2 cellular contexts compared by ENCODE assay signal in the genomic region with DNA sequence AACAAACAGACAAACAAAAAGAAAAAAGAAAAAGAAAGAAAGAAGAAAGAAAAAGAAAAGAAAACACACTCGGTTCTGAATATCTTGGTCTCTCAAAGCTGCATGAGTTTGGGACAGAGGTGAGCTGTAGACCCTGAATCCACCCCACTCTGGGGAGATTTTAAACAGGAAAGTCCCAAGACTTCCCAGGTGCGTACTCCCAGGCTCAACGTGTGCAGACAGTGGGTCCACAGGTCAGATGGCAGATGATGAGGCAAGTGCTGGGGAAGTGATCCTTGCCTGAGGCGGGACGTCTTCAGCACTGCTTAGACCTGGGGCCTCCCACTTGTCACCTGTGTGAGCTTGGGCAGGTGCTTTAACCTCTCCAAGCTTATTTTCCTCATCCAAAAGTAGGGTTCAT.
TF ChIP-seq lines count a peak whose summit lies in the region.

No MANE protein-coding gene starts in this region.

TF ChIP-seq in IMR-90, 13 proteins besides CTCF, POLR2A, EP300 and RAD21:
- TF ChIP-seq CEBPB (IDR thresholded peaks at IDR 0.05; ENCODE audit: low read depth, low read length), result no peak
- TF ChIP-seq, protein P1, sequence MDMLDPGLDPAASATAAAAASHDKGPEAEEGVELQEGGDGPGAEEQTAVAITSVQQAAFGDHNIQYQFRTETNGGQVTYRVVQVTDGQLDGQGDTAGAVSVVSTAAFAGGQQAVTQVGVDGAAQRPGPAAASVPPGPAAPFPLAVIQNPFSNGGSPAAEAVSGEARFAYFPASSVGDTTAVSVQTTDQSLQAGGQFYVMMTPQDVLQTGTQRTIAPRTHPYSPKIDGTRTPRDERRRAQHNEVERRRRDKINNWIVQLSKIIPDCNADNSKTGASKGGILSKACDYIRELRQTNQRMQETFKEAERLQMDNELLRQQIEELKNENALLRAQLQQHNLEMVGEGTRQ (IDR thresholded peaks at IDR 0.05; ENCODE audit: low read depth, low read length), result no peak
- TF ChIP-seq CHD1 (IDR thresholded peaks at IDR 0.05; ENCODE audit: low read depth, low read length), result no peak
- no peak for TF ChIP-seq BHLHE40 (IDR thresholded peaks at IDR 0.05; ENCODE audit: low read depth, low read length)
- TF ChIP-seq MXI1 (IDR thresholded peaks at IDR 0.05; ENCODE audit: borderline replicate concordance, low read depth, low read length), result no peak
- no peak for TF ChIP-seq MAZ (IDR thresholded peaks at IDR 0.05; ENCODE audit: borderline replicate concordance, low read depth, low read length)
- TF ChIP-seq RFX5 (IDR thresholded peaks at IDR 0.05; ENCODE audit: low read depth, low read length), result no peak
- no peak for TF ChIP-seq FOS (IDR thresholded peaks at IDR 0.05; ENCODE audit: low read depth, low read length)
- no peak for TF ChIP-seq NFE2L2 (IDR thresholded peaks at IDR 0.05; ENCODE audit: low read depth, low read length)
- no peak for TF ChIP-seq MAFK (IDR thresholded peaks at IDR 0.05; ENCODE audit: low read depth, low read length)
- no peak for TF ChIP-seq SMC3 (IDR thresholded peaks at IDR 0.05; ENCODE audit: low read depth, low read length)
- TF ChIP-seq RCOR1 (IDR thresholded peaks at IDR 0.05; ENCODE audit: insufficient replicate concordance, low read length), result no peak
- TF ChIP-seq, protein P2, sequence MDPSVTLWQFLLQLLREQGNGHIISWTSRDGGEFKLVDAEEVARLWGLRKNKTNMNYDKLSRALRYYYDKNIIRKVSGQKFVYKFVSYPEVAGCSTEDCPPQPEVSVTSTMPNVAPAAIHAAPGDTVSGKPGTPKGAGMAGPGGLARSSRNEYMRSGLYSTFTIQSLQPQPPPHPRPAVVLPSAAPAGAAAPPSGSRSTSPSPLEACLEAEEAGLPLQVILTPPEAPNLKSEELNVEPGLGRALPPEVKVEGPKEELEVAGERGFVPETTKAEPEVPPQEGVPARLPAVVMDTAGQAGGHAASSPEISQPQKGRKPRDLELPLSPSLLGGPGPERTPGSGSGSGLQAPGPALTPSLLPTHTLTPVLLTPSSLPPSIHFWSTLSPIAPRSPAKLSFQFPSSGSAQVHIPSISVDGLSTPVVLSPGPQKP (IDR thresholded peaks at IDR 0.05; ENCODE audit: borderline replicate concordance, low read depth, low read length), result no peak

TF ChIP-seq in H1, 55 proteins besides CTCF, POLR2A, EP300 and RAD21:
- TF ChIP-seq MAFK (IDR thresholded peaks at IDR 0.05; ENCODE audit: low read depth, low read length) (no peak), EGR1 (IDR thresholded peaks at IDR 0.05; ENCODE audit: borderline replicate concordance, low read depth, low read length) (no peak), CHD1 (IDR thresholded peaks at IDR 0.05; ENCODE audit: low read depth, low read length) (no peak), GTF2F1 (IDR thresholded peaks at IDR 0.05; ENCODE audit: borderline replicate concordance, low read depth, low read length) (no peak), JUN (IDR thresholded peaks at IDR 0.05; ENCODE audit: low read depth, low read length) (no peak), YY1 (IDR thresholded peaks at IDR 0.05; ENCODE audit: low read depth, low read length) (no peak), EZH2 (IDR thresholded peaks at IDR 0.05; ENCODE audit: low read depth, low read length, severe bottlenecking) (no peak), ZNF274 (IDR thresholded peaks at IDR 0.05; ENCODE audit: borderline replicate concordance, extremely low read depth, low read length) (no peak), PHF8 (conservative IDR thresholded peaks at IDR 0.05; ENCODE audit: low read depth, low read length) (no peak), CEBPB (IDR thresholded peaks at IDR 0.05; ENCODE audit: low read depth, low read length) (no peak), BRCA1 (IDR thresholded peaks at IDR 0.05; ENCODE audit: low read depth, low read length) (no peak), NANOG (IDR thresholded peaks at IDR 0.05; ENCODE audit: insufficient read depth, low read depth, low read length, poor library complexity, severe bottlenecking) (no peak), SRF (IDR thresholded peaks at IDR 0.05; ENCODE audit: low read depth, low read length) (no peak), CBX5 (IDR thresholded peaks at IDR 0.05; ENCODE audit: low read depth, low read length) (no peak), FOSL1 (IDR thresholded peaks at IDR 0.05; ENCODE audit: insufficient read depth, low read depth, low read length) (no peak), CTBP2 (IDR thresholded peaks at IDR 0.05; ENCODE audit: borderline replicate concordance, insufficient read depth, insufficient read length, low read length) (no peak)
- TF ChIP-seq, protein P1 (IDR thresholded peaks at IDR 0.05; ENCODE audit: low read length), result no peak
- TF ChIP-seq, protein P3, sequence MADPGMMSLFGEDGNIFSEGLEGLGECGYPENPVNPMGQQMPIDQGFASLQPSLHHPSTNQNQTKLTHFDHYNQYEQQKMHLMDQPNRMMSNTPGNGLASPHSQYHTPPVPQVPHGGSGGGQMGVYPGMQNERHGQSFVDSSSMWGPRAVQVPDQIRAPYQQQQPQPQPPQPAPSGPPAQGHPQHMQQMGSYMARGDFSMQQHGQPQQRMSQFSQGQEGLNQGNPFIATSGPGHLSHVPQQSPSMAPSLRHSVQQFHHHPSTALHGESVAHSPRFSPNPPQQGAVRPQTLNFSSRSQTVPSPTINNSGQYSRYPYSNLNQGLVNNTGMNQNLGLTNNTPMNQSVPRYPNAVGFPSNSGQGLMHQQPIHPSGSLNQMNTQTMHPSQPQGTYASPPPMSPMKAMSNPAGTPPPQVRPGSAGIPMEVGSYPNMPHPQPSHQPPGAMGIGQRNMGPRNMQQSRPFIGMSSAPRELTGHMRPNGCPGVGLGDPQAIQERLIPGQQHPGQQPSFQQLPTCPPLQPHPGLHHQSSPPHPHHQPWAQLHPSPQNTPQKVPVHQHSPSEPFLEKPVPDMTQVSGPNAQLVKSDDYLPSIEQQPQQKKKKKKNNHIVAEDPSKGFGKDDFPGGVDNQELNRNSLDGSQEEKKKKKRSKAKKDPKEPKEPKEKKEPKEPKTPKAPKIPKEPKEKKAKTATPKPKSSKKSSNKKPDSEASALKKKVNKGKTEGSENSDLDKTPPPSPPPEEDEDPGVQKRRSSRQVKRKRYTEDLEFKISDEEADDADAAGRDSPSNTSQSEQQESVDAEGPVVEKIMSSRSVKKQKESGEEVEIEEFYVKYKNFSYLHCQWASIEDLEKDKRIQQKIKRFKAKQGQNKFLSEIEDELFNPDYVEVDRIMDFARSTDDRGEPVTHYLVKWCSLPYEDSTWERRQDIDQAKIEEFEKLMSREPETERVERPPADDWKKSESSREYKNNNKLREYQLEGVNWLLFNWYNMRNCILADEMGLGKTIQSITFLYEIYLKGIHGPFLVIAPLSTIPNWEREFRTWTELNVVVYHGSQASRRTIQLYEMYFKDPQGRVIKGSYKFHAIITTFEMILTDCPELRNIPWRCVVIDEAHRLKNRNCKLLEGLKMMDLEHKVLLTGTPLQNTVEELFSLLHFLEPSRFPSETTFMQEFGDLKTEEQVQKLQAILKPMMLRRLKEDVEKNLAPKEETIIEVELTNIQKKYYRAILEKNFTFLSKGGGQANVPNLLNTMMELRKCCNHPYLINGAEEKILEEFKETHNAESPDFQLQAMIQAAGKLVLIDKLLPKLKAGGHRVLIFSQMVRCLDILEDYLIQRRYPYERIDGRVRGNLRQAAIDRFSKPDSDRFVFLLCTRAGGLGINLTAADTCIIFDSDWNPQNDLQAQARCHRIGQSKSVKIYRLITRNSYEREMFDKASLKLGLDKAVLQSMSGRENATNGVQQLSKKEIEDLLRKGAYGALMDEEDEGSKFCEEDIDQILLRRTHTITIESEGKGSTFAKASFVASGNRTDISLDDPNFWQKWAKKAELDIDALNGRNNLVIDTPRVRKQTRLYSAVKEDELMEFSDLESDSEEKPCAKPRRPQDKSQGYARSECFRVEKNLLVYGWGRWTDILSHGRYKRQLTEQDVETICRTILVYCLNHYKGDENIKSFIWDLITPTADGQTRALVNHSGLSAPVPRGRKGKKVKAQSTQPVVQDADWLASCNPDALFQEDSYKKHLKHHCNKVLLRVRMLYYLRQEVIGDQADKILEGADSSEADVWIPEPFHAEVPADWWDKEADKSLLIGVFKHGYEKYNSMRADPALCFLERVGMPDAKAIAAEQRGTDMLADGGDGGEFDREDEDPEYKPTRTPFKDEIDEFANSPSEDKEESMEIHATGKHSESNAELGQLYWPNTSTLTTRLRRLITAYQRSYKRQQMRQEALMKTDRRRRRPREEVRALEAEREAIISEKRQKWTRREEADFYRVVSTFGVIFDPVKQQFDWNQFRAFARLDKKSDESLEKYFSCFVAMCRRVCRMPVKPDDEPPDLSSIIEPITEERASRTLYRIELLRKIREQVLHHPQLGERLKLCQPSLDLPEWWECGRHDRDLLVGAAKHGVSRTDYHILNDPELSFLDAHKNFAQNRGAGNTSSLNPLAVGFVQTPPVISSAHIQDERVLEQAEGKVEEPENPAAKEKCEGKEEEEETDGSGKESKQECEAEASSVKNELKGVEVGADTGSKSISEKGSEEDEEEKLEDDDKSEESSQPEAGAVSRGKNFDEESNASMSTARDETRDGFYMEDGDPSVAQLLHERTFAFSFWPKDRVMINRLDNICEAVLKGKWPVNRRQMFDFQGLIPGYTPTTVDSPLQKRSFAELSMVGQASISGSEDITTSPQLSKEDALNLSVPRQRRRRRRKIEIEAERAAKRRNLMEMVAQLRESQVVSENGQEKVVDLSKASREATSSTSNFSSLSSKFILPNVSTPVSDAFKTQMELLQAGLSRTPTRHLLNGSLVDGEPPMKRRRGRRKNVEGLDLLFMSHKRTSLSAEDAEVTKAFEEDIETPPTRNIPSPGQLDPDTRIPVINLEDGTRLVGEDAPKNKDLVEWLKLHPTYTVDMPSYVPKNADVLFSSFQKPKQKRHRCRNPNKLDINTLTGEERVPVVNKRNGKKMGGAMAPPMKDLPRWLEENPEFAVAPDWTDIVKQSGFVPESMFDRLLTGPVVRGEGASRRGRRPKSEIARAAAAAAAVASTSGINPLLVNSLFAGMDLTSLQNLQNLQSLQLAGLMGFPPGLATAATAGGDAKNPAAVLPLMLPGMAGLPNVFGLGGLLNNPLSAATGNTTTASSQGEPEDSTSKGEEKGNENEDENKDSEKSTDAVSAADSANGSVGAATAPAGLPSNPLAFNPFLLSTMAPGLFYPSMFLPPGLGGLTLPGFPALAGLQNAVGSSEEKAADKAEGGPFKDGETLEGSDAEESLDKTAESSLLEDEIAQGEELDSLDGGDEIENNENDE (IDR thresholded peaks at IDR 0.05; ENCODE audit: insufficient replicate concordance, low read length), result no peak
- TF ChIP-seq, protein P4, sequence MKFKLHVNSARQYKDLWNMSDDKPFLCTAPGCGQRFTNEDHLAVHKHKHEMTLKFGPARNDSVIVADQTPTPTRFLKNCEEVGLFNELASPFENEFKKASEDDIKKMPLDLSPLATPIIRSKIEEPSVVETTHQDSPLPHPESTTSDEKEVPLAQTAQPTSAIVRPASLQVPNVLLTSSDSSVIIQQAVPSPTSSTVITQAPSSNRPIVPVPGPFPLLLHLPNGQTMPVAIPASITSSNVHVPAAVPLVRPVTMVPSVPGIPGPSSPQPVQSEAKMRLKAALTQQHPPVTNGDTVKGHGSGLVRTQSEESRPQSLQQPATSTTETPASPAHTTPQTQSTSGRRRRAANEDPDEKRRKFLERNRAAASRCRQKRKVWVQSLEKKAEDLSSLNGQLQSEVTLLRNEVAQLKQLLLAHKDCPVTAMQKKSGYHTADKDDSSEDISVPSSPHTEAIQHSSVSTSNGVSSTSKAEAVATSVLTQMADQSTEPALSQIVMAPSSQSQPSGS (IDR thresholded peaks at IDR 0.05; ENCODE audit: low read length), result no peak
- TF ChIP-seq, protein P5, sequence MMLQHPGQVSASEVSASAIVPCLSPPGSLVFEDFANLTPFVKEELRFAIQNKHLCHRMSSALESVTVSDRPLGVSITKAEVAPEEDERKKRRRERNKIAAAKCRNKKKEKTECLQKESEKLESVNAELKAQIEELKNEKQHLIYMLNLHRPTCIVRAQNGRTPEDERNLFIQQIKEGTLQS (IDR thresholded peaks at IDR 0.05; ENCODE audit: insufficient read depth, low read depth, low read length), result no peak
TF ChIP-seq in H1: peak in this region for 0.
